Comparison of ENCODE assay signal across 22 cellular contexts in the genomic region with DNA sequence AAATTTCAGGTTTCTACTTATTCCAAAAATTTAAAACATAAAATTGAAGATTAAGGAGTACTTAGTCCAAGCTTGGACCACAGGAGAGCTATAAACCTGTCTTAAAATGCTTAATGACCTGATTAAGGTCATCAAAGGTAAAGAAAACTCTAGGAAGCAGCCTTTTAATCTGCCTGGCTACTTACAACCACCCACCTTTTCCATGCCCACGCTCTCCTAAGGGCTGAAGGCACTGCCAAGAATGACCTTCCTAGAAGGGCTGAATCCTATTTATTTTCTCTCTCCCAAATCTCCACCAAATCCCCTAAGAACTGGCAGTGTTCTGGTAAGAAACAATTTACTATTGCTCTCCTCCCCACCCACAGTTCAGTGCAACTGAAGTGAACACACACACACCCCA. TPM values are rescaled to one million over a fixed set of nuclear protein-coding genes. Genes with fewer than 3 reads are reported as not detected.
DNase-seq lines count a peak whose midpoint lies in the region; ATAC-seq, FAIRE-seq and TF ChIP-seq lines count a peak whose summit lies in the region.
"Had no signal": no experiment of that assay in that cellular context is flagged by ENCODE, and none has a peak within 500 bp of the region (broad histone marks: within the 10 kb centered on the region; RNA-seq: fewer than 3 reads in every experiment).

No MANE protein-coding gene starts in this region.

- no peaks in the 10 kb centered on the region for H3K27me3 ChIP-seq in CD4-positive, alpha-beta T cell (ENCODE audit: control insufficient read depth, insufficient read depth, low read length)
- H3K27me3 ChIP-seq in pancreas, result no peaks in the 10 kb centered on the region
- H3K27me3 ChIP-seq: testis had no signal

- POLR2A ChIA-PET in CD4-positive, alpha-beta T cell (lab: Charles Lee), result interaction anchor here (0.5 to 1.4 kb wide), 6 partner anchors 18 to 792 kb away, joined by 3 to 5 read pairs (median 3); no protein-coding TSS in a partner anchor

- no peaks in the 10 kb centered on the region for H3K27me3 Mint-ChIP-seq in CD4-positive, alpha-beta T cell
- peaks cover 6% of the 10 kb centered on the region for H3K27me3 Mint-ChIP-seq in glutamatergic neuron (ENCODE audit: unreplicated experiment)
- H3K27me3 Mint-ChIP-seq: activated CD4-positive, alpha-beta memory T cell treated with anti-CD3 and anti-CD28 coated beads for 36 hours had no signal

- FAIRE-seq in pancreas (lab: Jason Lieb, UNC), result no peak

- peaks cover 89% of the 10 kb centered on the region for H3K4me1 Mint-ChIP-seq in CD4-positive, alpha-beta T cell (ENCODE audit: low read depth)
- peaks cover 49% of the 10 kb centered on the region for H3K4me1 Mint-ChIP-seq in glutamatergic neuron (ENCODE audit: low read depth, unreplicated experiment)
- H3K4me1 Mint-ChIP-seq: neural crest cell had no signal

- peak overlapping the region; percentile 54 for H3K27ac Mint-ChIP-seq in CD4-positive, alpha-beta T cell
- H3K27ac Mint-ChIP-seq in glutamatergic neuron (ENCODE audit: unreplicated experiment), result peak overlapping the region; percentile 60
- H3K27ac Mint-ChIP-seq: activated CD4-positive, alpha-beta memory T cell treated with anti-CD3 and anti-CD28 coated beads for 36 hours; T-helper 1 cell treated with Interleukin-12 subunit alpha and Interleukin-12 subunit beta and Interleukin-4 antibody, amounts not matched to agents 30 μg/mL and 1 μg/mL, for 36 hours had no signal

- CTCF ChIA-PET in CD4-positive, alpha-beta T cell (lab: Charles Lee), result interaction anchor here (1.0 to 2.5 kb wide), 4 partner anchors 45 to 85 kb away, joined by 3 to 7 read pairs (median 3); no protein-coding TSS in a partner anchor

- H3K4me1 ChIP-seq in pancreas, result peaks cover 9 to 23% (median 20%) of the 10 kb centered on the region in 3 donors
- H3K4me1 ChIP-seq: testis had no signal

- H3K4me3 Mint-ChIP-seq in CD4-positive, alpha-beta T cell, result peak overlapping the region; percentile 12
- H3K4me3 Mint-ChIP-seq in glutamatergic neuron (ENCODE audit: unreplicated experiment), result no peak overlapping the region
- H3K4me3 Mint-ChIP-seq: activated CD4-positive, alpha-beta memory T cell treated with anti-CD3 and anti-CD28 coated beads for 36 hours; immature natural killer cell; neural crest cell; T-helper 1 cell treated with Interleukin-12 subunit alpha and Interleukin-12 subunit beta and Interleukin-4 antibody, amounts not matched to agents 30 μg/mL and 1 μg/mL, for 36 hours had no signal

- ATAC-seq in CD4-positive, alpha-beta T cell (ENCODE audit: poor library complexity), result no peak
- peak in 3 of 4 donors; percentile 17 to 48 (median 40) for ATAC-seq in pancreas

- H3K9me3 ChIP-seq in CD4-positive, alpha-beta T cell (ENCODE audit: control insufficient read depth, low read length), result no peaks in the 10 kb centered on the region
- H3K9me3 ChIP-seq in pancreas, result no peaks in the 10 kb centered on the region
- H3K9me3 ChIP-seq: testis had no signal

- WGBS in pancreas, 2 donors, result 10% methylated on average over 1 of the region's 1 CpG

- peaks cover 5% of the 10 kb centered on the region for H3K36me3 Mint-ChIP-seq in CD4-positive, alpha-beta T cell (ENCODE audit: low read depth)
- H3K36me3 Mint-ChIP-seq in glutamatergic neuron (ENCODE audit: unreplicated experiment), result no peaks in the 10 kb centered on the region
- H3K36me3 Mint-ChIP-seq: activated CD4-positive, alpha-beta memory T cell treated with anti-CD3 and anti-CD28 coated beads for 36 hours had no signal

- DNase-seq in CD4-positive, alpha-beta T cell, result no peak
- DNase-seq in NCI-H82 treated with DMSO at 0.1 percent for 48 hours (lab: John Stamatoyannopoulos, UW; ENCODE audit: unreplicated experiment), result peak; percentile 26
- no peak for DNase-seq in glutamatergic neuron
- no peak for DNase-seq in pancreas
- DNase-seq in iPS-NIHi7 (ENCODE audit: extremely low spot score), result no peak
- DNase-seq in LoVo (ENCODE audit: low spot score), result no peak
- no peak for DNase-seq in DMS79 (lab: John Stamatoyannopoulos, UW)
- DNase-seq in cardiac septum (ENCODE audit: low spot score), result no peak
- DNase-seq: activated CD4-positive, alpha-beta memory T cell treated with anti-CD3 and anti-CD28 coated beads for 36 hours; activated T-cell treated with anti-CD3 and anti-CD28 coated beads, Interleukin-2, amount 50 U/mL, for 48 hours; DMS79 treated with DMSO at 0.1 percent for 48 hours; effector CD8-positive, alpha-beta T cell; head of caudate nucleus; immature natural killer cell; NCI-H1417; NCI-H69; OCI-M1; SIG-M5; testis had no signal

- no peak for TF ChIP-seq CTCF in CD4-positive, alpha-beta T cell (IDR thresholded peaks at IDR 0.05)
- TF ChIP-seq CTCF in glutamatergic neuron (IDR thresholded peaks at IDR 0.05; ENCODE audit: partially characterized antibody, unreplicated experiment) (no peak), pancreas (IDR thresholded peaks at IDR 0.05) (no peak)

- no peak overlapping the region for H3K27ac ChIP-seq in CD4-positive, alpha-beta T cell (ENCODE audit: low read depth, low read length)
- H3K27ac ChIP-seq in pancreas, result peak overlapping the region in 1 of 4 donors; percentile 35
- H3K27ac ChIP-seq: testis, VCaP had no signal

- intact Hi-C loops in CD4-positive, alpha-beta T cell (cut with DNase I, micrococcal nuclease), result no loop called here
- intact Hi-C loops in pancreas (cut with DNase I), result no loop called here
- intact Hi-C loops in cardiac septum (cut with DNase I), result no loop called here

- no peaks in the 10 kb centered on the region for H3K36me3 ChIP-seq in pancreas

- no peak overlapping the region for H3K4me3 ChIP-seq in pancreas
- H3K4me3 ChIP-seq: testis had no signal

- no peaks in the 10 kb centered on the region for H3K9me3 Mint-ChIP-seq in CD4-positive, alpha-beta T cell
- peaks cover 9% of the 10 kb centered on the region for H3K9me3 Mint-ChIP-seq in glutamatergic neuron (ENCODE audit: unreplicated experiment)
- H3K9me3 Mint-ChIP-seq: activated CD4-positive, alpha-beta memory T cell treated with anti-CD3 and anti-CD28 coated beads for 36 hours; immature natural killer cell; neural crest cell; T-helper 1 cell treated with Interleukin-12 subunit alpha and Interleukin-12 subunit beta and Interleukin-4 antibody, amounts not matched to agents 30 μg/mL and 1 μg/mL, for 36 hours had no signal

RNA-seq across cellular contexts. Expression of gene MPP7, which starts 6.8 kb away (rescaled TPM):
- 10 to 100 TPM; 30.4 to 32.5 TPM for total RNA-seq in CD4-positive, alpha-beta T cell
- total RNA-seq in glutamatergic neuron (ENCODE audit: unreplicated experiment) (19.0 TPM), pancreas (10 to 100 TPM; 13.3 to 21.6 (median 16.0) TPM), cardiac septum (13.1 TPM)
- polyA plus RNA-seq in pancreas, result 1 to 10 TPM; 2.8 to 5.0 TPM
